In genomic region chr1:112971006-112971405, GRCh38 we compare ENCODE assay signal across 22 cellular contexts.
DNase-seq lines count a peak whose midpoint lies in the region; ATAC-seq and TF ChIP-seq lines count a peak whose summit lies in the region.
"Had no signal": no experiment of that assay in that cellular context is flagged by ENCODE, and none has a peak within 500 bp of the region (broad histone marks: within the 10 kb centered on the region; RNA-seq: fewer than 3 reads in every experiment).

No MANE protein-coding gene starts in this region.

- TF ChIP-seq CTCF in fibroblast of mammary gland (conservative IDR thresholded peaks at IDR 0.05; ENCODE audit: control insufficient read depth, insufficient read depth, low read depth, low read length) = no peak

- DNase-seq in EL (peak; percentile 17), adipocyte (ENCODE audit: low read depth) (peak; percentile 25), fibroblast of mammary gland (ENCODE audit: low read depth) (peak; percentile 43), COLO668 (lab: John Stamatoyannopoulos, UW; ENCODE audit: unreplicated experiment) (no peak), NCI-H774 (lab: John Stamatoyannopoulos, UW) (no peak)
- no peak for DNase-seq in stimulated activated CD8-positive, alpha-beta memory T cell treated with anti-CD3 and anti-CD28 coated beads, Interleukin-4, amount 100 ng/mL, for 48 hours
- DNase-seq: H9; HFFc6; KBM-7; MM.1S; NCI-H1092; NCI-H1436; NCI-H2029; NCI-H2227 treated with DMSO at 0.1 percent for 48 hours; NCI-H510A treated with DMSO at 0.1 percent for 48 hours; NCI-H748 treated with DMSO at 0.1 percent for 48 hours; NK-92 treated with Interleukin-12 subunit alpha and Interleukin-12 subunit beta, amount 100 ng/mL, for 24 hours; SHP77 treated with DMSO at 0.1 percent for 48 hours; SW 1271 had no signal

- H3K4me3 ChIP-seq in adipocyte (ENCODE audit: low read length) (no peak overlapping the region), fibroblast of mammary gland (ENCODE audit: control insufficient read depth, low read depth, low read length) (no peak overlapping the region)
- H3K4me3 ChIP-seq: SK-N-MC had no signal

- H3K27me3 ChIP-seq in adipocyte (replicated peaks; ENCODE audit: control insufficient read depth, insufficient read depth, low read length) = no peaks in the 10 kb centered on the region

- H3K36me3 ChIP-seq in adipocyte (ENCODE audit: control insufficient read depth, insufficient read depth, low read length, severe bottlenecking) = peaks cover 28% of the 10 kb centered on the region

- peaks cover 2% of the 10 kb centered on the region for H3K9me3 ChIP-seq in adipocyte (ENCODE audit: control insufficient read depth, low read length)

- no peaks in the 10 kb centered on the region for H3K4me1 ChIP-seq in adipocyte (ENCODE audit: control insufficient read depth, insufficient read depth, low read length)

- no peak for ATAC-seq in GM21515 (IDR thresholded peaks at IDR 0.05; ENCODE audit: unreplicated experiment)
- ATAC-seq: HepG2 had no signal

- no peak overlapping the region for H3K9ac ChIP-seq in adipocyte (ENCODE audit: low read length)

Comparison
In these comparisons a context has a peak if more than half of its experiments do, and no peak if none do; other contexts are left out.
1. DNase-seq: peak in EL (single experiment), adipocyte (single experiment) and fibroblast of mammary gland (single experiment); none in stimulated activated CD8-positive, alpha-beta memory T cell treated with anti-CD3 and anti-CD28 coated beads, Interleukin-4, amount 100 ng/mL, for 48 hours (single experiment), COLO668 (single experiment) and NCI-H774 (single experiment).